Comparison of ENCODE assay signal across 15 cellular contexts in genomic region chr1:226097866-226098625, GRCh38. TPM values are rescaled to one million over a fixed set of nuclear protein-coding genes. Genes with fewer than 3 reads are reported as not detected.
A peak's percentile ranks its signal among the peaks of the same experiment; 100 is the strongest.
DNase-seq lines count a peak whose midpoint lies in the region; ATAC-seq and TF ChIP-seq lines count a peak whose summit lies in the region.
"Had no signal": no experiment of that assay in that cellular context is flagged by ENCODE, and none has a peak within 500 bp of the region (broad histone marks: within the 10 kb centered on the region; RNA-seq: fewer than 3 reads in every experiment).

No MANE protein-coding gene starts in this region.

- H3K36me3 Mint-ChIP-seq in WTC11: no peaks in the 10 kb centered on the region

- H3K27ac Mint-ChIP-seq in WTC11: no peak overlapping the region
- H3K27ac Mint-ChIP-seq: nephron progenitor cell had no signal

- peaks cover 25% of the 10 kb centered on the region for H3K4me1 Mint-ChIP-seq in WTC11

- H3K27me3 ChIP-seq in SJSA1 (replicated peaks): no peaks in the 10 kb centered on the region
- H3K27me3 ChIP-seq: right atrium auricular region, testis had no signal

- H3K4me1 ChIP-seq in SJSA1 (replicated peaks): peaks cover 39% of the 10 kb centered on the region

- POLR2A ChIA-PET in WTC11 (lab: Charles Lee): no interaction called here

- TF ChIP-seq CTCF in epithelial cell of esophagus (IDR thresholded peaks at IDR 0.05; ENCODE audit: insufficient read depth, low read depth, low read length, missing control alignments): no peak
- TF ChIP-seq CTCF in WTC11 (IDR thresholded peaks at IDR 0.05): no peak

- H3K9me3 ChIP-seq in SJSA1 (replicated peaks): no peaks in the 10 kb centered on the region
- H3K9me3 ChIP-seq: right atrium auricular region, testis had no signal

- peak overlapping the region; percentile 76 for H3K27ac ChIP-seq in SJSA1
- H3K27ac ChIP-seq: right atrium auricular region, SK-N-MC, testis had no signal

- H3K4me3 Mint-ChIP-seq in WTC11: no peak overlapping the region
- H3K4me3 Mint-ChIP-seq: CD14-positive monocyte, nephron progenitor cell had no signal

- H3K4me3 ChIP-seq in SJSA1 (no peak overlapping the region), epithelial cell of esophagus (ENCODE audit: low read length) (no peak overlapping the region)
- H3K4me3 ChIP-seq: right atrium auricular region, SK-N-MC, testis had no signal

- DNase-seq in GM04504 (ENCODE audit: low read depth) (peak; percentile 52), SJSA1 (ENCODE audit: low read depth in 1 of 2, low spot score in 2 of 2) (peak in 1 of 2 experiments; percentile 85), epithelial cell of esophagus (ENCODE audit: low read depth) (peak; percentile 94), posterior vena cava (ENCODE audit: low spot score) (peak; percentile 16), SKM-1 (lab: John Stamatoyannopoulos, UW; ENCODE audit: unreplicated experiment) (no peak), WTC11 (ENCODE audit: low spot score) (no peak)
- DNase-seq in activated CD4-positive, alpha-beta T cell treated with anti-CD3 and anti-CD28 coated beads for 4 hours: no peak
- DNase-seq: NCI-H2171 treated with DMSO at 0.1 percent for 48 hours; nephron progenitor cell; NK-92 treated with Interleukin-12 subunit alpha and Interleukin-12 subunit beta, amount 100 ng/mL, for 24 hours; stimulated activated CD4-positive, alpha-beta T cell treated with anti-CD3 and anti-CD28 coated beads, Interleukin-2, amount 100 ng/mL, for 24 hours; testis had no signal

- ATAC-seq in WTC11: no peak

- CTCF ChIA-PET in WTC11 (lab: Charles Lee): interaction anchor here (1.1 to 5.2 kb wide), 4 partner anchors 22 to 235 kb away, joined by 3 to 23 read pairs (median 8); no protein-coding TSS in a partner anchor

- no peaks in the 10 kb centered on the region for H3K36me3 ChIP-seq in SJSA1
- H3K36me3 ChIP-seq: right atrium auricular region had no signal

- H3K27me3 Mint-ChIP-seq in WTC11 (ENCODE audit: low read depth): peaks cover 19% of the 10 kb centered on the region

- no peaks in the 10 kb centered on the region for H3K9me3 Mint-ChIP-seq in WTC11
- H3K9me3 Mint-ChIP-seq: nephron progenitor cell had no signal

- intact Hi-C loops in posterior vena cava (cut with DNase I): no loop called here

TF ChIP-seq in WTC11, 78 proteins besides CTCF, POLR2A, EP300 and RAD21:
- TF ChIP-seq ETV6 (CRISPR knock-in tag; IDR thresholded peaks at IDR 0.05) (no peak), ZNF232 (CRISPR knock-in tag; IDR thresholded peaks at IDR 0.05) (no peak), PREB (CRISPR knock-in tag; IDR thresholded peaks at IDR 0.05; ENCODE audit: borderline replicate concordance) (no peak), ZNF317 (CRISPR knock-in tag; IDR thresholded peaks at IDR 0.05; ENCODE audit: borderline replicate concordance, low read depth) (no peak), PRRX2 (CRISPR knock-in tag; IDR thresholded peaks at IDR 0.05) (no peak), TEAD4 (CRISPR knock-in tag; IDR thresholded peaks at IDR 0.05) (no peak), CDX4 (CRISPR knock-in tag; IDR thresholded peaks at IDR 0.05; ENCODE audit: borderline replicate concordance) (no peak), ZNF532 (CRISPR knock-in tag; IDR thresholded peaks at IDR 0.05; ENCODE audit: borderline replicate concordance) (no peak)
TF ChIP-seq in WTC11: peak in this region for 0.

RNA-seq across cellular contexts. Expression of gene H3-3A, which starts 35.5 kb away (rescaled TPM):
- 310 and 399 TPM in 2 replicates for total RNA-seq in SJSA1 (2014; rRNA removed; shearing (Covaris generic))
- total RNA-seq in posterior vena cava (100 to 1,000 TPM; 303 to 370 TPM), WTC11 (2021) (894 to 987 TPM (median 963 TPM) in 3 replicates)

Comparison
In these comparisons a context has a peak if more than half of its experiments do, and no peak if none do; other contexts are left out.
1. DNase-seq: peak in GM04504 (single experiment), epithelial cell of esophagus (single experiment) and posterior vena cava (single experiment); none in activated CD4-positive, alpha-beta T cell treated with anti-CD3 and anti-CD28 coated beads for 4 hours (0 of 2), SKM-1 (single experiment) and WTC11 (single experiment).